Comparison of ENCODE assay signal across 19 cellular contexts in the genomic region with DNA sequence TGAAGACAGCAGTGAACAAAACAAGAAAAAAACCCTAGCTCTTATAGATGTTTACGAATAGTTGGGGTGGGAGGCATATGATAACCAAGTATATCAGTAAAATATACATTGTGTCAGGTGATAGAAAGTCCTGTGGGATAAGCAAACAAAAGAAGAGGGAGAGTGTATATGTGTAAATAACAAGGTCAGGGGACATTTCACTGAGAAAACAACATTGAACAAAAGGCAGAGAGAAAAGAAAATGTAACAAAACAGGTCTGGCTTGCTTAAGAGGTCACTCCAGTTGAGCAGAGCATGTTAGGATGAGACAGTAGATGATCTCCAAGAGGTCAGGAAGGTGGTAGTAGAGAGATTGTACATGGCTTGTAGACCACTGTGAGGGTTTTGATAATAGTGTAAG.
"Had no signal": no experiment of that assay in that cellular context is flagged by ENCODE, and none has a peak within 500 bp of the region (broad histone marks: within the 10 kb centered on the region; RNA-seq: fewer than 3 reads in every experiment).

No MANE protein-coding gene starts in this region.

- DNase-seq: activated CD4-positive, alpha-beta memory T cell treated with anti-CD3 and anti-CD28 coated beads for 36 hours; activated naive CD4-positive, alpha-beta T cell; activated naive CD8-positive, alpha-beta T cell treated with anti-CD3 and anti-CD28 coated beads for 36 hours; activated T-cell treated with anti-CD3 and anti-CD28 coated beads for 4 hours; amniotic stem cell; dermis blood vessel endothelial cell; effector memory CD8-positive, alpha-beta T cell; immature natural killer cell; kidney glomerular epithelial cell; left ventricle myocardium inferior; mammary epithelial cell; midbrain; stimulated activated CD4-positive, alpha-beta T cell treated with anti-CD3 and anti-CD28 coated beads, Interleukin-4, amount 100 ng/mL, for 1 hour; stimulated activated naive CD8-positive, alpha-beta T cell treated with anti-CD3 and anti-CD28 coated beads, Interleukin-15, amount 100 ng/mL, for 72 hours; WERI-Rb-1 had no signal

- ATAC-seq: activated T-helper 17 cell treated with anti-CD3 and anti-CD28 coated beads, Interleukin-2, amount 50 U/mL, for 72 hours; effector memory CD8-positive, alpha-beta T cell; sciatic nerve; stimulated activated naive CD8-positive, alpha-beta T cell treated with anti-CD3 and anti-CD28 coated beads, Interleukin-15, amount 100 ng/mL, for 72 hours had no signal

- H3K4me3 ChIP-seq: left ventricle myocardium inferior, smooth muscle cell, vagina had no signal
